19 cellular contexts compared by ENCODE assay signal in the genomic region with DNA sequence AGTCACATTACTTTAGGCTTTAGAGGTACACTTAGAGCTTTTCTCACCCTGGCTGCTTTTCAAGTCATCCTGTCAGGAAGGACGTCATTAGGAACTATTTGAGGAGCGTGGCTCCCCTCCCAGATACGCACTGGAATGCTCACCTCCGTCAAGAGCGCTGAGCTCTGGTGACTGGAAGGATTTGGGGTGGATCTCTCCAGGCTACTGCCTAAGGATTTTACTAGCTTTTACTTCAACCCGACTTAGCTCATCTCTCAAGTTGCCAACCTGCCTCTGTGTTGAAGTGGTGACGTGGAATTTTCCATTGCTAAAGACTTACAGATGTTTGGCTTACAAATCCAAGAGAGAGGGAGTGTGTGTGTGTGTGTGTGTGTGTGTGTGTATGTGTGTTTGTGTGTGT.
DNase-seq lines count a peak whose midpoint lies in the region; ATAC-seq and TF ChIP-seq lines count a peak whose summit lies in the region.
"Had no signal": no experiment of that assay in that cellular context is flagged by ENCODE, and none has a peak within 500 bp of the region (broad histone marks: within the 10 kb centered on the region; RNA-seq: fewer than 3 reads in every experiment).

No MANE protein-coding gene starts in this region.

- peak overlapping the region; percentile 39 for H3K27ac ChIP-seq in GM23248
- no peak overlapping the region for H3K27ac ChIP-seq in endodermal cell (ENCODE audit: low read depth, low read length)
- H3K27ac ChIP-seq in tibial nerve: peak overlapping the region in 1 of 4 donors; percentile 39
- H3K27ac ChIP-seq: HL-60 had no signal

- H3K27me3 Mint-ChIP-seq in endodermal cell (ENCODE audit: insufficient read depth): no peaks in the 10 kb centered on the region
- H3K27me3 Mint-ChIP-seq in stimulated activated memory B cell treated with anti-CD40 and anti-IgM and Interleukin-4, amounts not matched to agents 10 μg/mL and 1 μg/mL and 100 μg/mL, for 72 hours: peaks cover 21% of the 10 kb centered on the region

- CTCF ChIA-PET in GM10248 (lab: Yijun Ruan, JAX): no interaction called here

- no peaks in the 10 kb centered on the region for H3K36me3 ChIP-seq in GM23248 (ENCODE audit: low read depth)
- H3K36me3 ChIP-seq in endodermal cell (ENCODE audit: control insufficient read depth, insufficient read depth, low read length): no peaks in the 10 kb centered on the region
- no peaks in the 10 kb centered on the region for H3K36me3 ChIP-seq in tibial nerve

- no peaks in the 10 kb centered on the region for H3K9me2 ChIP-seq in GM23248 (ENCODE audit: insufficient read depth)

- TF ChIP-seq CTCF in endodermal cell (conservative IDR thresholded peaks at IDR 0.05) (no peak), tibial nerve (IDR thresholded peaks at IDR 0.05) (no peak), GM10248 (IDR thresholded peaks at IDR 0.05; ENCODE audit: control extremely low read depth, extremely low read depth, low read depth, missing control alignments) (no peak)

- no peak overlapping the region for H3K4me3 Mint-ChIP-seq in endodermal cell
- H3K4me3 Mint-ChIP-seq in stimulated activated memory B cell treated with anti-CD40 and anti-IgM and Interleukin-4, amounts not matched to agents 10 μg/mL and 1 μg/mL and 100 μg/mL, for 72 hours: no peak overlapping the region
- H3K4me3 Mint-ChIP-seq: activated CD4-positive, alpha-beta T cell treated with anti-CD3 and anti-CD28 coated beads, Interleukin-2, amount 10 ng/mL, durations not matched to agents 24 days and 14 days; activated naive CD8-positive, alpha-beta T cell treated with anti-CD3 and anti-CD28 coated beads, Interleukin-2, amount 50 U/mL, for 24 hours; CD4-positive, CD25-positive, alpha-beta regulatory T cell; H9 had no signal

- H3K4me3 ChIP-seq in GM23248: no peak overlapping the region
- no peak overlapping the region for H3K4me3 ChIP-seq in endodermal cell (ENCODE audit: low read length)
- no peak overlapping the region for H3K4me3 ChIP-seq in tibial nerve
- H3K4me3 ChIP-seq: mucosa of descending colon had no signal

- no peaks in the 10 kb centered on the region for H4K20me1 ChIP-seq in GM23248 (ENCODE audit: insufficient read depth)

- H3F3A ChIP-seq in GM23248 (ENCODE audit: insufficient read depth): no peaks in the 10 kb centered on the region

- peak in 1 of 2 donors; percentile 58 for TF ChIP-seq EP300 in tibial nerve (IDR thresholded peaks at IDR 0.05)

- H2AFZ ChIP-seq in GM23248: peak overlapping the region; percentile 30

- POLR2A ChIA-PET in GM10248 (lab: Yijun Ruan, JAX): no interaction called here

- no peak for TF ChIP-seq POLR2A in tibial nerve (IDR thresholded peaks at IDR 0.05)

- no peaks in the 10 kb centered on the region for H3K36me3 Mint-ChIP-seq in endodermal cell (ENCODE audit: low read depth)
- no peaks in the 10 kb centered on the region for H3K36me3 Mint-ChIP-seq in stimulated activated memory B cell treated with anti-CD40 and anti-IgM and Interleukin-4, amounts not matched to agents 10 μg/mL and 1 μg/mL and 100 μg/mL, for 72 hours
- H3K36me3 Mint-ChIP-seq: CD4-positive, CD25-positive, alpha-beta regulatory T cell had no signal

- H3K79me2 ChIP-seq in GM23248 (ENCODE audit: insufficient read depth): no peaks in the 10 kb centered on the region

- in situ Hi-C loops in GM23248 (cut with MboI): no loop called here

- H3K9ac ChIP-seq in GM23248: peak overlapping the region; percentile 8; the same call in 1 of the 2 replicates
- no peak overlapping the region for H3K9ac ChIP-seq in endodermal cell (ENCODE audit: extremely low read depth, low read length, poor library complexity, severe bottlenecking)

- no peak for ATAC-seq in stimulated activated memory B cell treated with anti-CD40 and anti-IgM and Interleukin-4, amounts not matched to agents 10 μg/mL and 1 μg/mL and 100 μg/mL, for 72 hours
- ATAC-seq: activated naive CD8-positive, alpha-beta T cell treated with anti-CD3 and anti-CD28 coated beads, Interleukin-2, amount 50 U/mL, for 24 hours; mucosa of descending colon had no signal

- H3K27ac Mint-ChIP-seq in endodermal cell: no peak overlapping the region
- H3K27ac Mint-ChIP-seq in stimulated activated memory B cell treated with anti-CD40 and anti-IgM and Interleukin-4, amounts not matched to agents 10 μg/mL and 1 μg/mL and 100 μg/mL, for 72 hours: no peak overlapping the region
- H3K27ac Mint-ChIP-seq: activated CD4-positive, alpha-beta T cell treated with anti-CD3 and anti-CD28 coated beads, Interleukin-2, amount 10 ng/mL, durations not matched to agents 24 days and 14 days; activated naive CD8-positive, alpha-beta T cell treated with anti-CD3 and anti-CD28 coated beads, Interleukin-2, amount 50 U/mL, for 24 hours; CD4-positive, CD25-positive, alpha-beta regulatory T cell; H9 had no signal

- peaks cover 5% of the 10 kb centered on the region for H3K4me1 Mint-ChIP-seq in endodermal cell
- peaks cover 7% of the 10 kb centered on the region for H3K4me1 Mint-ChIP-seq in stimulated activated memory B cell treated with anti-CD40 and anti-IgM and Interleukin-4, amounts not matched to agents 10 μg/mL and 1 μg/mL and 100 μg/mL, for 72 hours
- H3K4me1 Mint-ChIP-seq: activated CD4-positive, alpha-beta T cell treated with anti-CD3 and anti-CD28 coated beads, Interleukin-2, amount 10 ng/mL, durations not matched to agents 24 days and 14 days; activated naive CD8-positive, alpha-beta T cell treated with anti-CD3 and anti-CD28 coated beads, Interleukin-2, amount 50 U/mL, for 24 hours had no signal

- H3K9me3 ChIP-seq in GM23248 (ENCODE audit: low read depth) (no peaks in the 10 kb centered on the region), endodermal cell (ENCODE audit: control insufficient read depth, low read length) (no peaks in the 10 kb centered on the region), tibial nerve (no peaks in the 10 kb centered on the region)
- H3K9me3 ChIP-seq: mucosa of descending colon had no signal

- 9 to 10% methylated on average over 7 of the region's 7 CpGs for WGBS in GM23248 (ENCODE audit: low coverage in 1 of 2, low lambda C conversion rate in 2 of 2, missing lambda C conversion rate in 2 of 2), 2 experiments
- WGBS in endodermal cell (ENCODE audit: insufficient coverage in 1 of 2, insufficient read length in 1 of 2), 2 experiments: 74 to 82% methylated on average over 7 of the region's 7 CpGs
- 37 to 39% methylated on average over 7 of the region's 7 CpGs for WGBS in tibial nerve, 2 donors

- peaks cover 6% of the 10 kb centered on the region for H3K4me1 ChIP-seq in GM23248 (ENCODE audit: insufficient read depth)
- H3K4me1 ChIP-seq in endodermal cell (ENCODE audit: control insufficient read depth, insufficient read depth, low read length): no peaks in the 10 kb centered on the region
- H3K4me1 ChIP-seq in tibial nerve: peaks cover 0 to 3% (median 0%) of the 10 kb centered on the region in 4 donors

- DNase-seq in GM23248: peak; percentile 90
- peak; percentile 60 for DNase-seq in endodermal cell
- DNase-seq in iris pigment epithelial cell (ENCODE audit: low read depth): peak; percentile 61
- peak; percentile 17 to 49 for DNase-seq in tibial nerve (ENCODE audit: low spot score in 2 of 2)
- DNase-seq in D341Med (ENCODE audit: low spot score): no peak
- DNase-seq in GM10248 (ENCODE audit: extremely low spot score): no peak
- no peak for DNase-seq in DMS79 treated with DMSO at 0.1 percent for 48 hours (lab: John Stamatoyannopoulos, UW)
- DNase-seq: activated CD4-positive, alpha-beta T cell treated with anti-CD3 and anti-CD28 coated beads, Interleukin-2, amount 10 ng/mL, durations not matched to agents 24 days and 14 days; activated naive CD8-positive, alpha-beta T cell treated with anti-CD3 and anti-CD28 coated beads, Interleukin-2, amount 50 U/mL, for 24 hours; activated T-cell treated with anti-CD3 and anti-CD28 coated beads, Interleukin-2, amount 50 U/mL, for 1 hour; CD4-positive, CD25-positive, alpha-beta regulatory T cell; erythroblast; H9; Karpas-422; NCI-H1694; RPMI8226 had no signal

- H3K27me3 ChIP-seq in GM23248 (replicated peaks; ENCODE audit: insufficient read depth): no peaks in the 10 kb centered on the region
- H3K27me3 ChIP-seq in endodermal cell (ENCODE audit: control insufficient read depth, insufficient read depth, low read length, poor library complexity, severe bottlenecking): no peaks in the 10 kb centered on the region
- H3K27me3 ChIP-seq in tibial nerve: no peaks in the 10 kb centered on the region

- H3K9me3 Mint-ChIP-seq in endodermal cell: no peaks in the 10 kb centered on the region
- H3K9me3 Mint-ChIP-seq in stimulated activated memory B cell treated with anti-CD40 and anti-IgM and Interleukin-4, amounts not matched to agents 10 μg/mL and 1 μg/mL and 100 μg/mL, for 72 hours: no peaks in the 10 kb centered on the region
- H3K9me3 Mint-ChIP-seq: activated CD4-positive, alpha-beta T cell treated with anti-CD3 and anti-CD28 coated beads, Interleukin-2, amount 10 ng/mL, durations not matched to agents 24 days and 14 days; activated naive CD8-positive, alpha-beta T cell treated with anti-CD3 and anti-CD28 coated beads, Interleukin-2, amount 50 U/mL, for 24 hours; CD4-positive, CD25-positive, alpha-beta regulatory T cell; H9 had no signal

- H3K4me2 ChIP-seq in GM23248 (ENCODE audit: unreplicated experiment): peak overlapping the region; percentile 25

Comparison
In these comparisons a context has a peak if more than half of its experiments do, and no peak if none do; other contexts are left out.
1. DNase-seq: peak in GM23248 (single experiment), endodermal cell (single experiment), iris pigment epithelial cell (single experiment) and tibial nerve (2 of 2); none in D341Med (single experiment), GM10248 (single experiment) and DMS79 treated with DMSO at 0.1 percent for 48 hours (single experiment).